ENCODE assay signal across 16 cellular contexts in genomic region chr13:36059366-36059765, GRCh38.
"Had no signal": no experiment of that assay in that cellular context is flagged by ENCODE, and none has a peak within 500 bp of the region (broad histone marks: within the 10 kb centered on the region; RNA-seq: fewer than 3 reads in every experiment).

No MANE protein-coding gene starts in this region.

- H3K27me3 Mint-ChIP-seq: activated CD4-positive, alpha-beta T cell treated with anti-CD3 and anti-CD28 coated beads, Interleukin-2, amount 10 ng/mL, durations not matched to agents 24 days and 14 days; central memory CD8-positive, alpha-beta T cell had no signal

- H3K4me3 ChIP-seq: lung, mucosa of descending colon, psoas muscle, stomach had no signal

- H3K4me1 Mint-ChIP-seq: activated CD4-positive, alpha-beta T cell treated with anti-CD3 and anti-CD28 coated beads, Interleukin-2, amount 10 ng/mL, durations not matched to agents 24 days and 14 days; central memory CD8-positive, alpha-beta T cell; natural killer cell had no signal

- H3K27me3 ChIP-seq: stomach had no signal

- H3K4me1 ChIP-seq: psoas muscle had no signal

- H3K27ac ChIP-seq: epithelial cell of prostate, psoas muscle, stomach had no signal

- H3K36me3 Mint-ChIP-seq: natural killer cell had no signal

- H3K27ac Mint-ChIP-seq: activated CD4-positive, alpha-beta T cell treated with anti-CD3 and anti-CD28 coated beads, Interleukin-2, amount 10 ng/mL, durations not matched to agents 24 days and 14 days; natural killer cell had no signal

- H3K36me3 ChIP-seq: stomach had no signal

- H3K4me3 Mint-ChIP-seq: activated CD4-positive, alpha-beta T cell treated with anti-CD3 and anti-CD28 coated beads, Interleukin-2, amount 10 ng/mL, durations not matched to agents 24 days and 14 days; central memory CD8-positive, alpha-beta T cell; natural killer cell had no signal

- H3K9me3 ChIP-seq: mucosa of descending colon, psoas muscle, stomach had no signal

- DNase-seq: activated CD4-positive, alpha-beta T cell treated with anti-CD3 and anti-CD28 coated beads, Interleukin-2, amount 10 ng/mL, durations not matched to agents 24 days and 14 days; activated CD8-positive, alpha-beta memory T cell treated with anti-CD3 and anti-CD28 coated beads for 24 hours; activated naive CD4-positive, alpha-beta T cell treated with Interleukin-2 at 50 U/mL for 16 hours; cortex of kidney; effector memory CD4-positive, alpha-beta T cell; kidney glomerular epithelial cell; mucosa of descending colon; natural killer cell; occipital lobe; stimulated activated CD4-positive, alpha-beta T cell treated with anti-CD3 and anti-CD28 coated beads, Interleukin-15, amount 100 ng/mL, for 24 hours; stimulated activated CD4-positive, alpha-beta T cell treated with anti-CD3 and anti-CD28 coated beads, Interleukin-4, amount 100 ng/mL, for 24 hours; stomach had no signal

- H3K9me3 Mint-ChIP-seq: activated CD4-positive, alpha-beta T cell treated with anti-CD3 and anti-CD28 coated beads, Interleukin-2, amount 10 ng/mL, durations not matched to agents 24 days and 14 days had no signal
